Comparison of ENCODE assay signal across 16 cellular contexts in genomic region chr7:132756482-132756990, GRCh38.
A peak's percentile ranks its signal among the peaks of the same experiment; 100 is the strongest.
DNase-seq lines count a peak whose midpoint lies in the region; ATAC-seq and TF ChIP-seq lines count a peak whose summit lies in the region.
"Had no signal": no experiment of that assay in that cellular context is flagged by ENCODE, and none has a peak within 500 bp of the region (broad histone marks: within the 10 kb centered on the region; RNA-seq: fewer than 3 reads in every experiment).

No MANE protein-coding gene starts in this region.

- H3K4me2 ChIP-seq in BLaER1 treated with 17β-estradiol and CSF1 and Interleukin-3, amounts not matched to agents 10 nM and 100 nM, result peak overlapping the region; percentile 20 to 60 (median 39)
- H3K4me2 ChIP-seq in GM23338, result no peak overlapping the region

- no peak for ATAC-seq in GM23338
- ATAC-seq in sciatic nerve, result no peak
- no peak for ATAC-seq in natural killer cell
- ATAC-seq: CD8-positive, alpha-beta T cell had no signal

- peaks cover 9% of the 10 kb centered on the region for H3K9me2 ChIP-seq in GM23338 (ENCODE audit: insufficient read depth)

- no peaks in the 10 kb centered on the region for H3K79me2 ChIP-seq in GM23338 (replicated peaks; ENCODE audit: insufficient read depth)

- H3K9me3 ChIP-seq in BLaER1 treated with 17β-estradiol and CSF1 and Interleukin-3, amounts not matched to agents 10 nM and 100 nM (replicated peaks in 1 of 11), result no peaks in the 10 kb centered on the region; a peak in 1 of 22 replicates

- H3K4me1 ChIP-seq in BLaER1 treated with 17β-estradiol and CSF1 and Interleukin-3, amounts not matched to agents 10 nM and 100 nM, result peaks cover 7 to 30% (median 15%) of the 10 kb centered on the region in 10 experiments
- peaks cover 11% of the 10 kb centered on the region for H3K4me1 ChIP-seq in GM23338 (ENCODE audit: insufficient read depth)

- H3K27ac ChIP-seq in BLaER1 treated with 17β-estradiol and CSF1 and Interleukin-3, amounts not matched to agents 10 nM and 100 nM, result no peak overlapping the region; a peak in 1 of 22 replicates
- no peak overlapping the region for H3K27ac ChIP-seq in GM23338 (ENCODE audit: low read depth)
- H3K27ac ChIP-seq: SJSA1 had no signal

- intact Hi-C loops in sciatic nerve (cut with DNase I), result no loop called here
- intact Hi-C loops in natural killer cell (cut with micrococcal nuclease), result no loop called here

- H3K4me3 Mint-ChIP-seq in GM23338, result no peak overlapping the region
- no peak overlapping the region for H3K4me3 Mint-ChIP-seq in natural killer cell
- H3K4me3 Mint-ChIP-seq: CD8-positive, alpha-beta T cell; H9 had no signal

- no peaks in the 10 kb centered on the region for H3K36me3 ChIP-seq in BLaER1 treated with 17β-estradiol and CSF1 and Interleukin-3, amounts not matched to agents 10 nM and 100 nM
- no peaks in the 10 kb centered on the region for H3K36me3 ChIP-seq in GM23338 (ENCODE audit: insufficient read depth)
- H3K36me3 ChIP-seq: SJSA1 had no signal

- H3K27me3 ChIP-seq in BLaER1 treated with 17β-estradiol and CSF1 and Interleukin-3, amounts not matched to agents 10 nM and 100 nM, result no peaks in the 10 kb centered on the region
- H3K27me3 ChIP-seq in GM23338 (ENCODE audit: insufficient read depth), result no peaks in the 10 kb centered on the region
- H3K27me3 ChIP-seq: SJSA1 had no signal

- no peak overlapping the region for H3K9ac ChIP-seq in BLaER1 treated with 17β-estradiol and CSF1 and Interleukin-3, amounts not matched to agents 10 nM and 100 nM

- DNase-seq in GM23338 (ENCODE audit: low spot score) (no peak), NCI-H2196 treated with DMSO at 0.1 percent for 48 hours (lab: John Stamatoyannopoulos, UW; ENCODE audit: unreplicated experiment) (peak; percentile 37), kidney tubule cell (ENCODE audit: low spot score) (peak; percentile 45), NCI-H748 (lab: John Stamatoyannopoulos, UW; ENCODE audit: unreplicated experiment) (no peak), hippocampal formation (lab: John Stamatoyannopoulos, UW) (no peak), sciatic nerve (ENCODE audit: low spot score) (no peak), natural killer cell (no peak)
- DNase-seq: CD8-positive, alpha-beta T cell; H9; Karpas-422; NCI-H146; NCI-H510A treated with DMSO at 0.1 percent for 48 hours; OCI-M1; T-helper 1 cell had no signal

- H3K27ac Mint-ChIP-seq in GM23338, result no peak overlapping the region
- no peak overlapping the region for H3K27ac Mint-ChIP-seq in natural killer cell
- H3K27ac Mint-ChIP-seq: CD8-positive, alpha-beta T cell; H9 had no signal

- H3K27me3 Mint-ChIP-seq in GM23338 (ENCODE audit: insufficient read depth, low read depth, poor library complexity) (peaks cover 3% of the 10 kb centered on the region), natural killer cell (ENCODE audit: low read depth in 2 of 2) (no peaks in the 10 kb centered on the region)

- H3K4me3 ChIP-seq in BLaER1 treated with 17β-estradiol and CSF1 and Interleukin-3, amounts not matched to agents 10 nM and 100 nM, result no peak overlapping the region
- no peak overlapping the region for H3K4me3 ChIP-seq in GM23338
- H3K4me3 ChIP-seq: SJSA1 had no signal

- TF ChIP-seq CTCF in GM23338 (conservative IDR thresholded peaks at IDR 0.05; ENCODE audit: low read depth in 2 of 2), result no peak
- TF ChIP-seq CTCF in natural killer cell (IDR thresholded peaks at IDR 0.05), result no peak

- H3K36me3 Mint-ChIP-seq in GM23338 (ENCODE audit: low read depth), result peaks cover 4% of the 10 kb centered on the region; the same call in 1 of the 3 replicates
- H3K36me3 Mint-ChIP-seq in natural killer cell, result no peaks in the 10 kb centered on the region
- H3K36me3 Mint-ChIP-seq: CD8-positive, alpha-beta T cell had no signal

- H4K20me1 ChIP-seq in BLaER1 treated with 17β-estradiol and CSF1 and Interleukin-3, amounts not matched to agents 10 nM and 100 nM, result no peaks in the 10 kb centered on the region
- H4K20me1 ChIP-seq in GM23338 (replicated peaks; ENCODE audit: insufficient read depth), result no peaks in the 10 kb centered on the region

- peaks cover 10% of the 10 kb centered on the region for H3K9me3 Mint-ChIP-seq in GM23338
- no peaks in the 10 kb centered on the region for H3K9me3 Mint-ChIP-seq in natural killer cell
- H3K9me3 Mint-ChIP-seq: CD8-positive, alpha-beta T cell had no signal

- H3K4me1 Mint-ChIP-seq in GM23338 (peaks cover 9% of the 10 kb centered on the region; the same call in 2 of the 3 replicates), natural killer cell (peaks cover 0 to 4% of the 10 kb centered on the region in 2 donors)

- H2AFZ ChIP-seq in GM23338, result peak overlapping the region; percentile 32; the same call in 1 of the 2 replicates

- no peaks in the 10 kb centered on the region for H3F3A ChIP-seq in GM23338 (replicated peaks; ENCODE audit: low read depth)

TF ChIP-seq in GM23338, 12 proteins besides CTCF, POLR2A, EP300 and RAD21 (continues in another document):
- TF ChIP-seq STAT1 (IDR thresholded peaks at IDR 0.05; ENCODE audit: unreplicated experiment), result no peak
- TF ChIP-seq NANOG (IDR thresholded peaks at IDR 0.05; ENCODE audit: borderline replicate concordance), result no peak
- no peak for TF ChIP-seq EZH2phosphoT487 (IDR thresholded peaks at IDR 0.05; ENCODE audit: unreplicated experiment)
- no peak for TF ChIP-seq ZNF331 (CRISPR knock-in tag; IDR thresholded peaks at IDR 0.05; ENCODE audit: low read depth)
- TF ChIP-seq ETS1 (IDR thresholded peaks at IDR 0.05), result no peak
- no peak for TF ChIP-seq EZH2 (IDR thresholded peaks at IDR 0.05; ENCODE audit: low read depth, unreplicated experiment)
- TF ChIP-seq JUNB (IDR thresholded peaks at IDR 0.05; ENCODE audit: unreplicated experiment), result no peak
- no peak for TF ChIP-seq REST (IDR thresholded peaks at IDR 0.05; ENCODE audit: unreplicated experiment)
- TF ChIP-seq ZNF114 (CRISPR knock-in tag; IDR thresholded peaks at IDR 0.05), result no peak

Comparison
In these comparisons a context has a peak if more than half of its experiments do, and no peak if none do; other contexts are left out.
1. DNase-seq: peak in NCI-H2196 treated with DMSO at 0.1 percent for 48 hours (single experiment) and kidney tubule cell (single experiment); none in GM23338 (single experiment), NCI-H748 (single experiment), hippocampal formation (0 of 2), sciatic nerve (single experiment) and natural killer cell (single experiment).